Comparison of ENCODE assay signal across 26 cellular contexts in the genomic region with DNA sequence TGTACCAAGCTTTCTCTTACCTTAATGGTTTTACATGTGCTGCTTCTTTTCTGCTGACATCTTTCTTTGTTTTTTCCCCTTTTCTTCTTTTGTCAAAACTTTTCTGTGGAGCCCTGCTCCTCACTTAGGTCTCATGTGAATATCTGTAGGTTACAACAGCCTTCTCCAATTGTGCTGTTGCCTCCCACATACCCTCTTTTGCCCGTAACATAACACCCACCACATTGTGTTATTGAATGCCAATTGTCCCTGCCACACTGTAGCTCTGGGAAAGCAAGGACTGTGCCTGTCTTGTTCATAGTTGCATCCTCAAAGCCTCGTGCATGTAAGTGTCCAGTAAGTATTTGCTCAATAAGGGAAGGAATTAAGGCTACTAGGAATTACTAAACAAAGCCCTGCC.
"Had no signal": no experiment of that assay in that cellular context is flagged by ENCODE, and none has a peak within 500 bp of the region (broad histone marks: within the 10 kb centered on the region; RNA-seq: fewer than 3 reads in every experiment).

No MANE protein-coding gene starts in this region.

- H3K4me1 Mint-ChIP-seq: immature natural killer cell; mesothelial cell of epicardium; naive B cell; naive thymus-derived CD8-positive, alpha-beta T cell had no signal

- H3K9me3 Mint-ChIP-seq: immature natural killer cell; mesothelial cell of epicardium; naive thymus-derived CD8-positive, alpha-beta T cell had no signal

- H3K79me2 ChIP-seq: hepatocyte had no signal

- H3K36me3 Mint-ChIP-seq: immature natural killer cell; mesothelial cell of epicardium; naive B cell; naive thymus-derived CD8-positive, alpha-beta T cell had no signal

- H3K4me3 Mint-ChIP-seq: immature natural killer cell; mesothelial cell of epicardium; naive B cell; naive thymus-derived CD8-positive, alpha-beta T cell had no signal

- H3K4me3 ChIP-seq: coronary artery, dorsolateral prefrontal cortex, esophagus muscularis mucosa, gastroesophageal sphincter, heart left ventricle, hepatocyte, lower lobe of right lung, mucosa of descending colon had no signal

- H3K9me3 ChIP-seq: esophagus muscularis mucosa, gastroesophageal sphincter, heart left ventricle, lower lobe of right lung, mucosa of descending colon had no signal

- H3K27ac ChIP-seq: coronary artery, dorsolateral prefrontal cortex, esophagus muscularis mucosa, foreskin keratinocyte, gastroesophageal sphincter, heart left ventricle, hepatocyte, lower lobe of right lung had no signal

- H3K4me2 ChIP-seq: hepatocyte had no signal

- FAIRE-seq: endothelial cell of umbilical vein, frontal cortex, kidney had no signal

- DNase-seq: dermis blood vessel endothelial cell; dorsolateral prefrontal cortex; effector CD4-positive, alpha-beta T cell; effector memory CD4-positive, alpha-beta T cell; foreskin keratinocyte; heart left ventricle; hypothalamus; immature natural killer cell; islet precursor cell; kidney; kidney glomerular epithelial cell; left colon; left ventricle myocardium superior; lower lobe of right lung; mesenchymal stem cell; mucosa of descending colon; naive B cell; naive thymus-derived CD8-positive, alpha-beta T cell had no signal

- H3K36me3 ChIP-seq: esophagus muscularis mucosa, gastroesophageal sphincter, heart left ventricle, lower lobe of right lung had no signal

- ATAC-seq: foreskin keratinocyte; gastroesophageal sphincter; heart left ventricle; left colon; left lobe of liver; left ventricle myocardium superior; lower lobe of right lung; mucosa of descending colon; naive thymus-derived CD8-positive, alpha-beta T cell had no signal

- H2AFZ ChIP-seq: hepatocyte had no signal

- H3K27ac Mint-ChIP-seq: immature natural killer cell; mesothelial cell of epicardium; naive thymus-derived CD8-positive, alpha-beta T cell had no signal

- H3K4me1 ChIP-seq: esophagus muscularis mucosa, foreskin keratinocyte, gastroesophageal sphincter, heart left ventricle, lower lobe of right lung had no signal
